Comparison of ENCODE assay signal across 34 cellular contexts in the genomic region with DNA sequence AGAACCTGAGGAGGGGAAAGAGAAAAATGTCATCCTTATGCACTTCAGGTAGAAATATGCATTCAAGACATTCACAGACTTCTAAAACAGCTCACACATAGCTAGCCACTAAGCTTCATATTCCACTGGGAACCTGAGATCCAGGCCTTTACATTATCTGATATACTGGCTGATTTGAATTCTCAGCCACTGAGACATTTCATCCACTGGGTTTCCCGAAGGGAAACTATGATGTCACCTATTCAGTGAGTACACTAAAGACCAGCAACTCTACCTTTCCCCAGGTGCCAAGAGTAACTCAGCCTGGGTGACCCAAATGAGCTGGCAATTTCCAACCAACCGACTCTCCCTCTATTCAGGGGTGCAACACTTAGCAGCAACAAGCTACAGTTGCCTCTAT. TPM values are rescaled to one million over a fixed set of nuclear protein-coding genes. Genes with fewer than 3 reads are reported as not detected.
"Had no signal": no experiment of that assay in that cellular context is flagged by ENCODE, and none has a peak within 500 bp of the region (broad histone marks: within the 10 kb centered on the region; RNA-seq: fewer than 3 reads in every experiment).

No MANE protein-coding gene starts in this region.

- H3K27ac ChIP-seq: adrenal gland, ascending aorta, body of pancreas, brain microvascular endothelial cell, breast epithelium, cardiac muscle cell had no signal

- FAIRE-seq: astrocyte, bronchial epithelial cell had no signal

- H3K9me3 ChIP-seq: adrenal gland, body of pancreas had no signal

- ATAC-seq: activated naive CD4-positive, alpha-beta T cell treated with anti-CD3 and anti-CD28 coated beads, Interleukin-2, amount 50 U/mL, for 72 hours; activated naive CD8-positive, alpha-beta T cell treated with anti-CD3 and anti-CD28 coated beads, Interleukin-2, amount 50 U/mL, for 24 hours; activated T-cell treated with anti-CD3 and anti-CD28 coated beads, Interleukin-2, amount 50 U/mL, for 4 hours; activated T-cell treated with anti-CD3 and anti-CD28 coated beads, Interleukin-2, amount 50 U/mL, for 72 hours; activated T-helper 17 cell treated with anti-CD3 and anti-CD28 coated beads, Interleukin-2, amount 50 U/mL, for 72 hours; body of pancreas had no signal

- H3K4me3 ChIP-seq: adrenal gland, ascending aorta, body of pancreas, breast epithelium, cardiac muscle cell had no signal

- H3K4me1 ChIP-seq: adrenal gland, ascending aorta, body of pancreas, breast epithelium had no signal

- DNase-seq: activated effector memory CD4-positive, alpha-beta T cell treated with anti-CD3 and anti-CD28 coated beads, Interleukin-2, amount 50 U/mL, for 16 hours; activated effector memory CD4-positive, alpha-beta T cell treated with Interleukin-2 at 50 U/mL for 16 hours; activated gamma-delta T cell; activated gamma-delta T cell treated with Interleukin-2 at 50 U/mL for 16 hours; activated naive CD4-positive, alpha-beta T cell; activated naive CD4-positive, alpha-beta T cell treated with anti-CD3 and anti-CD28 coated beads for 36 hours; activated naive CD4-positive, alpha-beta T cell treated with anti-CD3 and anti-CD28 coated beads, Interleukin-2, amount 10 ng/mL, durations not matched to agents 7 days and 5 days; activated naive CD4-positive, alpha-beta T cell treated with anti-CD3 and anti-CD28 coated beads, Interleukin-2, amount 50 U/mL, for 16 hours; activated naive CD4-positive, alpha-beta T cell treated with Interleukin-2 at 50 U/mL for 16 hours; activated naive CD8-positive, alpha-beta T cell treated with anti-CD3 and anti-CD28 coated beads for 36 hours; activated naive CD8-positive, alpha-beta T cell treated with anti-CD3 and anti-CD28 coated beads, Interleukin-2, amount 10 ng/mL, durations not matched to agents 7 days and 5 days; activated naive CD8-positive, alpha-beta T cell treated with anti-CD3 and anti-CD28 coated beads, Interleukin-2, amount 50 U/mL, for 24 hours; activated T-cell treated with anti-CD3 and anti-CD28 coated beads, Interleukin-2, amount 50 U/mL, for 1 hour; activated T-cell treated with anti-CD3 and anti-CD28 coated beads, Interleukin-2, amount 50 U/mL, for 24 hours; activated T-cell treated with anti-CD3 and anti-CD28 coated beads, Interleukin-2, amount 50 U/mL, for 4 hours; activated T-cell treated with anti-CD3 and anti-CD28 coated beads, Interleukin-2, amount 50 U/mL, for 48 hours; activated T-cell treated with anti-CD3 and anti-CD28 coated beads, Interleukin-2, amount 50 U/mL, for 72 hours; adrenal gland; amniotic stem cell; amygdala; anterior cingulate cortex; aorta; body of pancreas; brain microvascular endothelial cell; caudate nucleus; central memory CD4-positive, alpha-beta T cell; cerebellar nuclear complex had no signal

- H3K36me3 ChIP-seq: breast epithelium, cardiac muscle cell had no signal

- H3K27me3 ChIP-seq: adrenal gland, ascending aorta, body of pancreas, brain microvascular endothelial cell, breast epithelium, cardiac muscle cell had no signal

RNA-seq across cellular contexts. Expression of a gene that starts 21.7 kb away (rescaled TPM):
- total RNA-seq: cardiac muscle cell had no signal
